In genomic region chr13:23626730-23627129, GRCh38 we compare ENCODE assay signal across 2 cellular contexts.
TF ChIP-seq lines count a peak whose summit lies in the region.

No MANE protein-coding gene starts in this region.

TF ChIP-seq in GM23338, 12 proteins besides CTCF, POLR2A, EP300 and RAD21:
- TF ChIP-seq JUNB (IDR thresholded peaks at IDR 0.05; ENCODE audit: unreplicated experiment) (no peak), ETS1 (IDR thresholded peaks at IDR 0.05) (no peak), EZH2phosphoT487 (IDR thresholded peaks at IDR 0.05; ENCODE audit: unreplicated experiment) (no peak), EZH2 (IDR thresholded peaks at IDR 0.05; ENCODE audit: low read depth, unreplicated experiment) (no peak), POLR2AphosphoS5 (IDR thresholded peaks at IDR 0.05; ENCODE audit: low read depth) (no peak), ZNF114 (CRISPR knock-in tag; IDR thresholded peaks at IDR 0.05) (no peak), ZNF462 (CRISPR knock-in tag; IDR thresholded peaks at IDR 0.05) (no peak), REST (IDR thresholded peaks at IDR 0.05; ENCODE audit: unreplicated experiment) (no peak), ZNF331 (CRISPR knock-in tag; IDR thresholded peaks at IDR 0.05; ENCODE audit: low read depth) (no peak), NANOG (IDR thresholded peaks at IDR 0.05; ENCODE audit: borderline replicate concordance) (no peak)
TF ChIP-seq in GM23338: peak in this region for 0.

TF ChIP-seq in H1, 55 proteins besides CTCF, POLR2A, EP300 and RAD21:
- TF ChIP-seq NRF1 (IDR thresholded peaks at IDR 0.05; ENCODE audit: low read depth, low read length) (no peak), SUZ12 (IDR thresholded peaks at IDR 0.05; ENCODE audit: low read length) (no peak)
